ENCODE assay signal across 11 cellular contexts in the genomic region with DNA sequence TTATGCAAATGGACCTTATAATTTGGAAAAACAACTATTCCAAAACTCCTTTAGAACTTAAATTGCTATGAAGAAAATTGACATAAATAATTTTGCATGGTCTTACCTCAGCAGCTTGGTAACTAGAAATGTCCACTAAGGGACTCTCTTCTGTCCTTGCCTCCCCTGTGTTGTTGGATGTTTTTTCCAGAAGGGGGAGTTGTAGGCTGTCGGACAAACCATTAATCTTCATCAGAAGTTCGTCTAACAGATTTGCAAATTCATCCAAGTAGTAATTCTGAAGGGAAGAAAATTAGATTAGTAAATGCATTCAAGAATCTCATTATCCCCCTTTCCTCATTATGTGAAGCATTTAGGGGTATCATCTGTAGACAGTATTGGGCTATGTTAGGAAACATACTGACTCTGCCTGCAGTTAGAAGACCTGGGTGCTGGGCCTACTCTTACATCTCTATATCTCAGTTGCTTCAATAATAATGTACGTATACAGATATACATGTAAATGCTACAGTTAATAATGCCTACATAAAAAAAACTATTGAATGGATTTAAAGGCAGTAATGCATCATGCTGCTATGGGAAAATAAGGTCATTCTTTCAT.
DNase-seq lines count a peak whose midpoint lies in the region; ATAC-seq, FAIRE-seq and TF ChIP-seq lines count a peak whose summit lies in the region.
"Had no signal": no experiment of that assay in that cellular context is flagged by ENCODE, and none has a peak within 500 bp of the region (broad histone marks: within the 10 kb centered on the region; RNA-seq: fewer than 3 reads in every experiment).

No MANE protein-coding gene starts in this region.

- H3K4me3 Mint-ChIP-seq in neural progenitor cell: no peak overlapping the region

- H2AK5ac ChIP-seq in H1 (ENCODE audit: low read depth, low read length): no peak overlapping the region

- H2AFZ ChIP-seq in GM23248 (0 out of 2 replicates have a peak overlapping the region, but pooled peaks have one; percentile 34), H1 (ENCODE audit: low read length) (no peak overlapping the region), neural progenitor cell (replicated peaks) (no peak overlapping the region)

- no peak overlapping the region for H4K91ac ChIP-seq in H1 (replicated peaks; ENCODE audit: insufficient read length, low read length)

- H3K27ac Mint-ChIP-seq in neural progenitor cell: no peak overlapping the region

- H3K9me3 ChIP-seq in GM23248 (ENCODE audit: low read depth): no peaks in the 10 kb centered on the region
- H3K9me3 ChIP-seq in NT2/D1 (ENCODE audit: insufficient read depth, low read length): no peaks in the 10 kb centered on the region; the same call in 1 of the 2 replicates
- H3K9me3 ChIP-seq in H1 (ENCODE audit: insufficient read depth in 2 of 2, low read depth in 1 of 2, low read length in 1 of 2): no peaks in the 10 kb centered on the region
- H3K9me3 ChIP-seq in neural progenitor cell (ENCODE audit: low read depth): no peaks in the 10 kb centered on the region
- H3K9me3 ChIP-seq: gastroesophageal sphincter, vagina had no signal

- POLR2A ChIA-PET in H1 (lab: Charles Lee; ENCODE audit: partially characterized antibody): no interaction called here

- H4K20me1 ChIP-seq in GM23248 (ENCODE audit: insufficient read depth) (no peaks in the 10 kb centered on the region), H1 (replicated peaks in 1 of 2; ENCODE audit: control insufficient read depth in 1 of 2, insufficient read depth in 2 of 2, low read length in 2 of 2) (no peaks in the 10 kb centered on the region), neural progenitor cell (ENCODE audit: low read depth) (no peaks in the 10 kb centered on the region)

- H2BK12ac ChIP-seq in H1 (ENCODE audit: low read depth, low read length): no peak overlapping the region

- TF ChIP-seq CTCF in H1 (IDR thresholded peaks at IDR 0.05; ENCODE audit: control extremely low read depth in 1 of 3, insufficient read depth in 1 of 3, low read depth in 1 of 3, low read length in 3 of 3): peak in 2 of 3 experiments; percentile 57 to 67; a peak in 3 of 4 replicates
- TF ChIP-seq CTCF in neural progenitor cell (IDR thresholded peaks at IDR 0.05): peak; percentile 58

- H3K23me2 ChIP-seq in H1 (ENCODE audit: low read depth, low read length): no peaks in the 10 kb centered on the region

- H3K79me2 ChIP-seq in GM23248 (ENCODE audit: insufficient read depth) (no peaks in the 10 kb centered on the region), H1 (ENCODE audit: control insufficient read depth in 1 of 2, insufficient read depth in 2 of 2, low read length in 2 of 2) (no peaks in the 10 kb centered on the region), neural progenitor cell (ENCODE audit: low read depth) (no peaks in the 10 kb centered on the region)

- no peak overlapping the region for H3K9ac ChIP-seq in GM23248
- H3K9ac ChIP-seq in NT2/D1 (ENCODE audit: insufficient read length, low read depth): no peak overlapping the region
- no peak overlapping the region for H3K9ac ChIP-seq in H1 (replicated peaks in 1 of 4; ENCODE audit: extremely low read depth in 1 of 4, low read depth in 3 of 4, low read length in 3 of 4)
- H3K9ac ChIP-seq in neural progenitor cell: no peak overlapping the region

- no peak overlapping the region for H3K14ac ChIP-seq in H1 (ENCODE audit: insufficient read length)

- peaks cover 22% of the 10 kb centered on the region for H3F3A ChIP-seq in GM23248 (ENCODE audit: insufficient read depth)
- no peaks in the 10 kb centered on the region for H3F3A ChIP-seq in neural progenitor cell (ENCODE audit: low read depth)

- H2BK5ac ChIP-seq in H1 (ENCODE audit: low read depth, low read length): no peak overlapping the region

- H3K27me3 Mint-ChIP-seq in neural progenitor cell (ENCODE audit: insufficient read depth, low read depth): no peaks in the 10 kb centered on the region

- TF ChIP-seq EP300 in H1 (IDR thresholded peaks at IDR 0.05; ENCODE audit: borderline replicate concordance in 1 of 2, low read depth in 2 of 2, low read length in 2 of 2): no peak

- 71 to 79% methylated on average over 3 of the region's 3 CpGs for WGBS in GM23248 (ENCODE audit: low coverage in 1 of 2, low lambda C conversion rate in 2 of 2, missing lambda C conversion rate in 2 of 2), 2 experiments
- 75% methylated on average over 3 of the region's 3 CpGs; no CpG with 5 or more reads in 1 of the 2 experiments for WGBS in H1 (ENCODE audit: extremely low coverage in 1 of 2, insufficient coverage in 1 of 2, insufficient read length in 1 of 2, insufficient replicate concordance in 2 of 2, low coverage in 1 of 2, low lambda C conversion rate in 2 of 2, missing lambda C conversion rate in 1 of 2), 2 experiments

- no peaks in the 10 kb centered on the region for H3K9me2 ChIP-seq in GM23248 (ENCODE audit: insufficient read depth)

- in situ Hi-C loops in GM23248 (cut with MboI): no loop called here

- no peak for TF ChIP-seq POLR2A in H1 (IDR thresholded peaks at IDR 0.05; ENCODE audit: control extremely low read depth in 1 of 2, low read depth in 2 of 2, low read length in 2 of 2)

- H3K4ac ChIP-seq in H1 (replicated peaks; ENCODE audit: insufficient read length, low read depth, low read length): no peak overlapping the region

- H3K4me1 ChIP-seq in GM23248 (ENCODE audit: insufficient read depth): peaks cover 23% of the 10 kb centered on the region
- no peaks in the 10 kb centered on the region for H3K4me1 ChIP-seq in NT2/D1 (ENCODE audit: insufficient read depth, insufficient read length)
- no peaks in the 10 kb centered on the region for H3K4me1 ChIP-seq in H1 (replicated peaks in 1 of 4; ENCODE audit: control insufficient read depth in 3 of 4, insufficient read depth in 4 of 4, low read length in 3 of 4)
- no peaks in the 10 kb centered on the region for H3K4me1 ChIP-seq in neural progenitor cell
- H3K4me1 ChIP-seq: vagina had no signal

- FAIRE-seq in H1 (lab: Jason Lieb, UNC): peak; percentile 84

- H3K4me1 Mint-ChIP-seq in neural progenitor cell: no peaks in the 10 kb centered on the region

- H2BK20ac ChIP-seq in H1 (ENCODE audit: low read length): no peak overlapping the region

- H4K5ac ChIP-seq in H1 (ENCODE audit: insufficient read length, low read depth, low read length): no peak overlapping the region

- H3K9me3 Mint-ChIP-seq in neural progenitor cell: no peaks in the 10 kb centered on the region

- no peak overlapping the region for H3K18ac ChIP-seq in H1 (ENCODE audit: extremely low read depth, low read length)

- no peak overlapping the region for H3K27ac ChIP-seq in GM23248
- no peak overlapping the region for H3K27ac ChIP-seq in H1 (ENCODE audit: low read depth, low read length)
- no peak overlapping the region for H3K27ac ChIP-seq in neural progenitor cell
- H3K27ac ChIP-seq: gastroesophageal sphincter, vagina had no signal

- H3K36me3 ChIP-seq in GM23248 (ENCODE audit: low read depth) (no peaks in the 10 kb centered on the region), NT2/D1 (ENCODE audit: insufficient read depth, insufficient read length, low read length) (no peaks in the 10 kb centered on the region), H1 (ENCODE audit: control insufficient read depth in 2 of 4, insufficient read depth in 4 of 4, low read length in 3 of 4) (no peaks in the 10 kb centered on the region), neural progenitor cell (no peaks in the 10 kb centered on the region)
- H3K36me3 ChIP-seq: gastroesophageal sphincter, vagina had no signal

- no peak overlapping the region for H3K4me2 ChIP-seq in GM23248 (ENCODE audit: unreplicated experiment)
- no peak overlapping the region for H3K4me2 ChIP-seq in H1 (ENCODE audit: insufficient read depth in 1 of 2, low read depth in 2 of 2, low read length in 2 of 2)
- no peak overlapping the region for H3K4me2 ChIP-seq in neural progenitor cell

- H3K27me3 ChIP-seq in GM23248 (replicated peaks; ENCODE audit: insufficient read depth): no peaks in the 10 kb centered on the region
- no peaks in the 10 kb centered on the region for H3K27me3 ChIP-seq in NT2/D1 (ENCODE audit: insufficient read depth, insufficient read length)
- no peaks in the 10 kb centered on the region for H3K27me3 ChIP-seq in H1 (replicated peaks in 1 of 4; ENCODE audit: control insufficient read depth in 3 of 4, extremely low read depth in 1 of 4, insufficient read depth in 3 of 4, low read length in 3 of 4)
- H3K27me3 ChIP-seq in neural progenitor cell: no peaks in the 10 kb centered on the region
- H3K27me3 ChIP-seq: gastroesophageal sphincter, vagina had no signal

- no peak overlapping the region for H3K4me3 ChIP-seq in GM23248
- H3K4me3 ChIP-seq in NT2/D1 (ENCODE audit: insufficient read length, low read depth): no peak overlapping the region
- no peak overlapping the region for H3K4me3 ChIP-seq in H1 (ENCODE audit: extremely low read depth in 1 of 4, insufficient read depth in 2 of 4, low read depth in 3 of 4, low read length in 4 of 4)
- no peak overlapping the region for H3K4me3 ChIP-seq in neural progenitor cell
- H3K4me3 ChIP-seq: gastroesophageal sphincter, vagina had no signal

- no peak overlapping the region for H2BK120ac ChIP-seq in H1 (replicated peaks; ENCODE audit: low read depth, low read length)

- no peaks in the 10 kb centered on the region for H3K36me3 Mint-ChIP-seq in neural progenitor cell

- CTCF ChIA-PET in H1 (lab: Charles Lee; ENCODE audit: partially characterized antibody): interaction anchor here (0.8 to 1.9 kb wide), 12 partner anchors 11 to 526 kb away, joined by 3 to 8 read pairs (median 3); no protein-coding TSS in a partner anchor

- no peak overlapping the region for H3K23ac ChIP-seq in H1 (ENCODE audit: insufficient read length)

- H3K56ac ChIP-seq in H1 (replicated peaks; ENCODE audit: insufficient read length, low read depth, low read length): no peak overlapping the region

- no peak overlapping the region for H4K8ac ChIP-seq in H1 (ENCODE audit: extremely low read depth, insufficient read depth, low read length)

- DNase-seq in GM23248 (peak; percentile 25), NT2/D1 (ENCODE audit: low read depth, low spot score) (peak; percentile 20), H1 (ENCODE audit: low read depth in 1 of 2, low spot score in 2 of 2) (no peak), neural progenitor cell (ENCODE audit: low spot score) (peak; percentile 25), SW480 (ENCODE audit: low spot score) (no peak), HCEC 1CT (no peak)
- DNase-seq: activated CD4-positive, alpha-beta T cell treated with anti-CD3 and anti-CD28 coated beads, Interleukin-2, amount 50 U/mL, for 48 hours had no signal

- no peak overlapping the region for H2BK15ac ChIP-seq in H1 (ENCODE audit: low read length)

- no peaks in the 10 kb centered on the region for H3K79me1 ChIP-seq in H1 (ENCODE audit: low read depth, low read length)

- ATAC-seq in HG02759 (IDR thresholded peaks at IDR 0.05; ENCODE audit: unreplicated experiment) (no peak), GM21360 (IDR thresholded peaks at IDR 0.05; ENCODE audit: unreplicated experiment) (no peak)
- ATAC-seq: gastroesophageal sphincter had no signal

- TF ChIP-seq RAD21 in H1 (IDR thresholded peaks at IDR 0.05 in 1 of 2, conservative IDR thresholded peaks at IDR 0.05 in 1 of 2; ENCODE audit: low read depth in 2 of 2, low read length in 2 of 2): peak; percentile 65 to 71

TF ChIP-seq in H1, 55 proteins besides CTCF, POLR2A, EP300 and RAD21 (continues in another document):
- no peak for TF ChIP-seq CEBPB (IDR thresholded peaks at IDR 0.05; ENCODE audit: low read depth, low read length)
- TF ChIP-seq KDM4A (IDR thresholded peaks at IDR 0.05; ENCODE audit: low read depth, low read length, severe bottlenecking): no peak
- TF ChIP-seq BCL11A (IDR thresholded peaks at IDR 0.05; ENCODE audit: low read depth in 2 of 2, low read length in 2 of 2): no peak

Comparison
In these comparisons a context has a peak if more than half of its experiments do, and no peak if none do; other contexts are left out.
1. DNase-seq: peak in GM23248 (single experiment), NT2/D1 (single experiment) and neural progenitor cell (single experiment); none in H1 (0 of 2), SW480 (single experiment) and HCEC 1CT (single experiment).